ENCODE assay signal across 8 cellular contexts in the genomic region with DNA sequence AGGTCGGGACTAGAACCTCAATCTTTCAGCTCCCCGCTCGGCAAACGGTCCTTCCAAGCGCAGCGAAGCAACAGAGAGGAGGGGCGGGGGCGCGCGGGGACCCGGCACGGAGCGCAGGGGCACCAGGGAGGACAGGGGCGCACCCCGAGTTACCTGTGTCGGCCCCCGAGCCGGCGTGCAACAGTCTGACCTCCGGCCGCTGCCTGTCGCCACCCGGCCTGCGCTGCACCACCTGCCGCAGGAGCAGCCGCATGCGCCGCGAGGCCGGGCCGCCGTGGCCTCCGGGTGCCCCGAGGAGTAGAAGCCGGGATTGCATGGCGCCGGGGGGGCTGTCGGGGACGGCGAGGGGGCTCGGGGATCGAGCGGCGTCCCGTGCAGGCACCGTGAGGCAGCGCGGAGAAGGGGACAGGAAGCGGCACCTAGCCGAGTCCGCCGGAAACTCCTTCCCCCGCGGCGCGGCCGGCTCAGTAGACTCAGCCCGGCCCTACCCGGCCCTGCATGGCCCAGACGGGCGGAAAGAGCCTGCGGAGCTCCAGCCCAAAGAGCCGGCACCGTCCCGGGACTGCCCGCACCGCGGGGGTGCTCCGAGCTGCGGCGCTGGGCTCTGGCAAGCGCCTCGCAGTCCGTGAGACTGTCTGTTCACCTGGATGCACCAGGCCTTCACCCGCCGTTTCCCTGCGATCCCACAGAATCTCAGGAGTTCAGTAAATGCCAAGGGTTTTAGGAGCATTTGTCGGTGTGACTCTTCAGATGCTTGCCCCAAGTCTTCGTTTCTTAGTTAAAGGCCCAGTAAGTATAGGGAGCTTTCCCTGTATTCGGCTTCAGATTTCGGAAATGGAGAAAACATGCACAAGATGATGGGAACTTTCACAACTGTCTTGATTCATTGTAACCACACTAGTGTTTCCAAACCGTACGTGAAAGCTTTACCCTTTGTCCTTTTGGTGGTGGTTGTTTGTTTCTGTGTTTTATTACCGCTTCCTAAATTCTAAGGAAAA. TPM values are rescaled to one million over a fixed set of nuclear protein-coding genes. Genes with fewer than 3 reads are reported as not detected.
A peak's percentile ranks its signal among the peaks of the same experiment; 100 is the strongest.
DNase-seq lines count a peak whose midpoint lies in the region; ATAC-seq and TF ChIP-seq lines count a peak whose summit lies in the region.

A gene (minus strand): TSS at position 410 of the 998 bp plus-strand sequence. CDS start 94 bp downstream, at position 316.

- DNase-seq in ELR (ENCODE audit: low read depth) (peak; percentile 89), GM23338 (ENCODE audit: low spot score) (peak; percentile 94), LoVo (ENCODE audit: low spot score) (peak; percentile 80), SK-N-SH (peak; percentile 91), glutamatergic neuron (peak; percentile 87), osteoblast (ENCODE audit: insufficient read length, low spot score, missing footprints) (peak; percentile 89), testis (peak; percentile 84)

- CTCF ChIA-PET in SK-N-SH (lab: Yijun Ruan, JAX): interaction anchor here (1.1 to 2.0 kb wide), 3 partner anchors 26 to 292 kb away, joined by 3 to 6 read pairs (median 5); no protein-coding TSS in a partner anchor

- peak within 1 kb of the TSS; percentile 87 for H3K27ac Mint-ChIP-seq in GM23338
- H3K27ac Mint-ChIP-seq in activated naive CD4-positive, alpha-beta T cell treated with anti-CD3 and anti-CD28 coated beads, Interleukin-2, amount 50 U/mL, for 24 hours: peak within 1 kb of the TSS; percentile 98
- peak within 1 kb of the TSS; percentile 89 for H3K27ac Mint-ChIP-seq in glutamatergic neuron (ENCODE audit: unreplicated experiment)

- intact Hi-C loops in testis (cut with DNase I; ENCODE audit: low total_unique reads): no loop called here

- H3K27me3 Mint-ChIP-seq in GM23338 (ENCODE audit: insufficient read depth, low read depth, poor library complexity) (peaks cover 9% of the 10 kb centered on the region), glutamatergic neuron (ENCODE audit: unreplicated experiment) (peaks cover 8% of the 10 kb centered on the region)
- no peaks in the 10 kb centered on the region for H3K27me3 Mint-ChIP-seq in activated naive CD4-positive, alpha-beta T cell treated with anti-CD3 and anti-CD28 coated beads, Interleukin-2, amount 50 U/mL, for 24 hours

- H3K27ac ChIP-seq in GM23338 (ENCODE audit: low read depth) (peak within 1 kb of the TSS; percentile 84), SK-N-SH (ENCODE audit: low read depth in 2 of 2, low read length in 1 of 2) (peak within 1 kb of the TSS; percentile 72 to 78), osteoblast (ENCODE audit: low read depth, low read length) (peak within 1 kb of the TSS; percentile 90), testis (peak within 1 kb of the TSS; percentile 83 to 87)

- H3K27me3 ChIP-seq in GM23338 (ENCODE audit: insufficient read depth) (no peaks in the 10 kb centered on the region), SK-N-SH (ENCODE audit: insufficient read depth) (no peaks in the 10 kb centered on the region), osteoblast (ENCODE audit: insufficient read depth, low read length) (no peaks in the 10 kb centered on the region), testis (no peaks in the 10 kb centered on the region)

- peak; percentile 96 for ATAC-seq in GM23338

- TF ChIP-seq POLR2A in testis (IDR thresholded peaks at IDR 0.05): no peak

- no peak for TF ChIP-seq RAD21 in SK-N-SH (IDR thresholded peaks at IDR 0.05; ENCODE audit: low read length)

- TF ChIP-seq CTCF in GM23338 (conservative IDR thresholded peaks at IDR 0.05; ENCODE audit: low read depth in 2 of 2): no peak
- TF ChIP-seq CTCF in SK-N-SH (IDR thresholded peaks at IDR 0.05): no peak
- no peak for TF ChIP-seq CTCF in glutamatergic neuron (IDR thresholded peaks at IDR 0.05; ENCODE audit: partially characterized antibody, unreplicated experiment)
- no peak for TF ChIP-seq CTCF in osteoblast (IDR thresholded peaks at IDR 0.05; ENCODE audit: extremely low read depth, low read depth, low read length)
- no peak for TF ChIP-seq CTCF in testis (IDR thresholded peaks at IDR 0.05)

- H2AFZ ChIP-seq in GM23338 (peak within 1 kb of the TSS; percentile 99), SK-N-SH (ENCODE audit: low read depth) (peak within 1 kb of the TSS; percentile 94), osteoblast (ENCODE audit: low read length) (peak within 1 kb of the TSS; percentile 100)

- H3F3A ChIP-seq in GM23338 (replicated peaks; ENCODE audit: low read depth) (no peaks in the 10 kb centered on the region), SK-N-SH (replicated peaks; ENCODE audit: insufficient read depth) (peaks cover 3% of the 10 kb centered on the region)

- peak within 1 kb of the TSS; percentile 76 for H3K9ac ChIP-seq in SK-N-SH

- no peaks in the 10 kb centered on the region for H3K36me3 Mint-ChIP-seq in GM23338 (ENCODE audit: low read depth)
- peaks cover 1% of the 10 kb centered on the region for H3K36me3 Mint-ChIP-seq in activated naive CD4-positive, alpha-beta T cell treated with anti-CD3 and anti-CD28 coated beads, Interleukin-2, amount 50 U/mL, for 24 hours
- H3K36me3 Mint-ChIP-seq in glutamatergic neuron (ENCODE audit: unreplicated experiment): no peaks in the 10 kb centered on the region

- no peak; a peak in 1 of 4 replicates for TF ChIP-seq EP300 in SK-N-SH (IDR thresholded peaks at IDR 0.05; ENCODE audit: borderline replicate concordance in 1 of 2, low read depth in 1 of 2, low read length in 1 of 2)

- H3K4me3 ChIP-seq in GM23338: peak within 1 kb of the TSS; percentile 97
- H3K4me3 ChIP-seq in SK-N-SH (ENCODE audit: low read depth in 2 of 2, low read length in 1 of 2): peak within 1 kb of the TSS; percentile 85 to 86
- H3K4me3 ChIP-seq in osteoblast (ENCODE audit: insufficient read depth, low read length): peak within 1 kb of the TSS; percentile 88
- H3K4me3 ChIP-seq in testis: peak within 1 kb of the TSS; percentile 89 to 95

- H3K4me3 Mint-ChIP-seq in GM23338 (peak within 1 kb of the TSS; percentile 95), glutamatergic neuron (ENCODE audit: unreplicated experiment) (peak within 1 kb of the TSS; percentile 94)
- H3K4me3 Mint-ChIP-seq in activated naive CD4-positive, alpha-beta T cell treated with anti-CD3 and anti-CD28 coated beads, Interleukin-2, amount 50 U/mL, for 24 hours: peak within 1 kb of the TSS; percentile 87

- peak within 1 kb of the TSS; percentile 97 for H3K4me2 ChIP-seq in GM23338
- peak within 1 kb of the TSS; percentile 92 for H3K4me2 ChIP-seq in SK-N-SH
- peak within 1 kb of the TSS; percentile 92 for H3K4me2 ChIP-seq in osteoblast (ENCODE audit: insufficient read depth, low read length)

- no peaks in the 10 kb centered on the region for H3K9me3 ChIP-seq in SK-N-SH
- no peaks in the 10 kb centered on the region for H3K9me3 ChIP-seq in osteoblast (ENCODE audit: low read depth, low read length)
- no peaks in the 10 kb centered on the region for H3K9me3 ChIP-seq in testis

- H3K4me1 ChIP-seq in GM23338 (ENCODE audit: insufficient read depth) (peaks cover 8% of the 10 kb centered on the region), SK-N-SH (ENCODE audit: control insufficient read depth in 1 of 2, insufficient read depth in 2 of 2, low read depth in 1 of 2, low read length in 1 of 2) (peaks cover 0 to 5% of the 10 kb centered on the region in 2 experiments; a peak in 2 of 4 replicates), osteoblast (ENCODE audit: insufficient read depth, low read length) (peaks cover 16% of the 10 kb centered on the region), testis (no peaks in the 10 kb centered on the region)

- 16% methylated on average over 26 of the region's 84 CpGs for WGBS in SK-N-SH (ENCODE audit: low lambda C conversion rate)
- WGBS in testis, 2 donors: 3 to 5% methylated on average over 29 to 70 of the region's 84 CpGs

- H3K4me1 Mint-ChIP-seq in GM23338 (peaks cover 17% of the 10 kb centered on the region), glutamatergic neuron (ENCODE audit: low read depth, unreplicated experiment) (peaks cover 6% of the 10 kb centered on the region)
- H3K4me1 Mint-ChIP-seq in activated naive CD4-positive, alpha-beta T cell treated with anti-CD3 and anti-CD28 coated beads, Interleukin-2, amount 50 U/mL, for 24 hours: peaks cover 54% of the 10 kb centered on the region

- H4K20me1 ChIP-seq in GM23338 (replicated peaks; ENCODE audit: insufficient read depth): no peaks in the 10 kb centered on the region
- H4K20me1 ChIP-seq in SK-N-SH (ENCODE audit: insufficient read depth): no peaks in the 10 kb centered on the region
- no peaks in the 10 kb centered on the region for H4K20me1 ChIP-seq in osteoblast (ENCODE audit: insufficient read depth, low read length)

- H3K36me3 ChIP-seq in GM23338 (ENCODE audit: insufficient read depth) (no peaks in the 10 kb centered on the region), SK-N-SH (replicated peaks in 1 of 2; ENCODE audit: control insufficient read depth in 1 of 2, insufficient read depth in 2 of 2, low read length in 1 of 2) (no peaks in the 10 kb centered on the region), osteoblast (ENCODE audit: insufficient read depth, low read length) (no peaks in the 10 kb centered on the region), testis (ENCODE audit: low read depth, missing control alignments) (no peaks in the 10 kb centered on the region)

- H3K9me3 Mint-ChIP-seq in GM23338 (no peaks in the 10 kb centered on the region), glutamatergic neuron (ENCODE audit: unreplicated experiment) (no peaks in the 10 kb centered on the region)
- H3K9me3 Mint-ChIP-seq in activated naive CD4-positive, alpha-beta T cell treated with anti-CD3 and anti-CD28 coated beads, Interleukin-2, amount 50 U/mL, for 24 hours: no peaks in the 10 kb centered on the region

- H3K79me2 ChIP-seq in GM23338 (replicated peaks; ENCODE audit: insufficient read depth) (peaks cover 40% of the 10 kb centered on the region), SK-N-SH (ENCODE audit: insufficient read depth) (peaks cover 40% of the 10 kb centered on the region), osteoblast (ENCODE audit: insufficient read depth, low read length) (peaks cover 42% of the 10 kb centered on the region)

- H3K9me2 ChIP-seq in GM23338 (ENCODE audit: insufficient read depth) (no peaks in the 10 kb centered on the region), SK-N-SH (no peaks in the 10 kb centered on the region)

- POLR2A ChIA-PET in SK-N-SH (lab: Yijun Ruan, JAX): interaction anchor here (0.6 kb wide), 1 partner anchor 1134 kb away, joined by 3 read pairs; no protein-coding TSS in a partner anchor

TF ChIP-seq in GM23338, 12 proteins besides CTCF, POLR2A, EP300 and RAD21 (continues in another document):
- peak; percentile 59 for TF ChIP-seq POLR2AphosphoS5 (IDR thresholded peaks at IDR 0.05; ENCODE audit: low read depth)

TF ChIP-seq in SK-N-SH, 30 proteins besides CTCF, POLR2A, EP300 and RAD21 (continues in another document):
- TF ChIP-seq NFIC (IDR thresholded peaks at IDR 0.05; ENCODE audit: borderline replicate concordance): no peak

RNA-seq across cellular contexts. Expression of the gene that starts here (rescaled TPM):
- total RNA-seq in GM23338 (2014; rRNA removed; shearing (Covaris generic)): 24.6 and 32.5 TPM in 2 replicates
- polyA plus RNA-seq in GM23338 (2016; fragmentation: Nextera tagmentation; extraction: Ambion mirVana): 4.7 and 6.3 TPM in 2 replicates
- polyA plus RNA-seq in SK-N-SH (2012; rRNA removed): 5.5 and 6.3 TPM in 2 replicates
- 7.0 and 7.3 TPM in 2 replicates for polyA plus RNA-seq in SK-N-SH (2012; cell fraction: cytosol; rRNA removed)
- 4.5 and 8.9 TPM in 2 replicates for polyA plus RNA-seq in SK-N-SH (2012; cell fraction: nucleus; rRNA removed)
- 16.4 TPM for total RNA-seq in glutamatergic neuron (ENCODE audit: unreplicated experiment)
- 21.4 and 23.0 TPM in 2 replicates for total RNA-seq in osteoblast
- total RNA-seq in testis: 10 to 100 TPM; 15.2 to 27.1 TPM
- 6.9 TPM for polyA plus RNA-seq in testis (ENCODE audit: insufficient read depth, low read depth, low replicate concordance)

Comparison
In these comparisons a context has a peak if more than half of its experiments do, and no peak if none do; other contexts are left out.
1. Peak in every context shown above with its lines: DNase-seq, ATAC-seq, H3K4me3 ChIP-seq and H3K27ac ChIP-seq.